In the genomic region with DNA sequence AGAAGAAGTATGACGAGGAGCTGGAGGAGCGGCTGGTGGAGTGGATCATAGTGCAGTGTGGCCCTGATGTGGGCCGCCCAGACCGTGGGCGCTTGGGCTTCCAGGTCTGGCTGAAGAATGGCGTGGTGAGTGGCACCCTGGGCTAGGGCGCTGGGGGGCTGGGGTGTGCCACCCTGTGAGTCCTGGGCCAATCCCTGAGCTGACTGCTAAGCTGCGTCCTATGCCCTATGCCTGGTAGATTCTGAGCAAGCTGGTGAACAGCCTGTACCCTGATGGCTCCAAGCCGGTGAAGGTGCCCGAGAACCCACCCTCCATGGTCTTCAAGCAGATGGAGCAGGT, we compare ENCODE assay signal across 14 cellular contexts. TPM values are rescaled to one million over a fixed set of nuclear protein-coding genes. Genes with fewer than 3 reads are reported as not detected.
DNase-seq lines count a peak whose midpoint lies in the region; ATAC-seq, FAIRE-seq and TF ChIP-seq lines count a peak whose summit lies in the region.
"Had no signal": no experiment of that assay in that cellular context is flagged by ENCODE, and none has a peak within 500 bp of the region (broad histone marks: within the 10 kb centered on the region; RNA-seq: fewer than 3 reads in every experiment).

No MANE protein-coding gene starts in this region.

- no peaks in the 10 kb centered on the region for H3K27me3 Mint-ChIP-seq in activated CD4-positive, alpha-beta T cell treated with anti-CD3 and anti-CD28 coated beads for 36 hours
- no peaks in the 10 kb centered on the region for H3K27me3 Mint-ChIP-seq in astrocyte (ENCODE audit: low read depth, unreplicated experiment)
- H3K27me3 Mint-ChIP-seq: activated CD4-positive, alpha-beta memory T cell treated with anti-CD3 and anti-CD28 coated beads, Interleukin-2, amount 10 ng/mL, durations not matched to agents 7 days and 5 days; T-cell had no signal

- H3K27ac Mint-ChIP-seq in activated CD4-positive, alpha-beta T cell treated with anti-CD3 and anti-CD28 coated beads for 36 hours = peak overlapping the region; percentile 8
- peak overlapping the region; percentile 99 for H3K27ac Mint-ChIP-seq in astrocyte (ENCODE audit: unreplicated experiment)
- H3K27ac Mint-ChIP-seq: activated CD4-positive, alpha-beta memory T cell treated with anti-CD3 and anti-CD28 coated beads, Interleukin-2, amount 10 ng/mL, durations not matched to agents 7 days and 5 days had no signal

- H3K4me3 Mint-ChIP-seq in activated CD4-positive, alpha-beta T cell treated with anti-CD3 and anti-CD28 coated beads for 36 hours = no peak overlapping the region
- H3K4me3 Mint-ChIP-seq in astrocyte (ENCODE audit: unreplicated experiment) = peak overlapping the region; percentile 97
- H3K4me3 Mint-ChIP-seq: activated CD4-positive, alpha-beta memory T cell treated with anti-CD3 and anti-CD28 coated beads, Interleukin-2, amount 10 ng/mL, durations not matched to agents 7 days and 5 days; T-cell had no signal

- H3K27me3 ChIP-seq in astrocyte (ENCODE audit: insufficient read depth, low read length) (no peaks in the 10 kb centered on the region), subcutaneous abdominal adipose tissue (ENCODE audit: control insufficient read depth in 5 of 5, insufficient read depth in 4 of 5, low read length in 5 of 5) (no peaks in the 10 kb centered on the region)

- H4K20me1 ChIP-seq in astrocyte (ENCODE audit: insufficient read depth, low read length) = peaks cover 63% of the 10 kb centered on the region

- POLR2A ChIA-PET in activated CD4-positive, alpha-beta T cell treated with anti-CD3 and anti-CD28 coated beads for 36 hours (lab: Charles Lee) = interaction anchor here (0.6 kb wide), 1 partner anchor 64 kb away, joined by 3 read pairs; no protein-coding TSS in a partner anchor

- CTCF ChIA-PET in activated CD4-positive, alpha-beta T cell treated with anti-CD3 and anti-CD28 coated beads for 36 hours (lab: Charles Lee) = interaction anchor here (0.9 kb wide), 1 partner anchor 12 kb away, joined by 3 read pairs; no protein-coding TSS in a partner anchor

- WGBS in mesodermal cell (ENCODE audit: insufficient coverage in 2 of 2), 2 experiments = 97 to 100% methylated on average over 9 to 10 of the region's 10 CpGs

- H3K4me3 ChIP-seq in astrocyte (ENCODE audit: insufficient read depth, low read depth, low read length) = peak overlapping the region; percentile 83
- peak overlapping the region; percentile 51 for H3K4me3 ChIP-seq in mesodermal cell (ENCODE audit: extremely low read depth, insufficient read depth, low read length, poor library complexity, severe bottlenecking)
- H3K4me3 ChIP-seq in subcutaneous abdominal adipose tissue (ENCODE audit: low read depth in 1 of 5, low read length in 5 of 5) = peak overlapping the region in 1 of 5 donors; percentile 71

- H3K79me2 ChIP-seq in astrocyte (ENCODE audit: insufficient read depth, low read length) = peaks cover 75% of the 10 kb centered on the region

- intact Hi-C loops in activated CD4-positive, alpha-beta T cell treated with anti-CD3 and anti-CD28 coated beads for 36 hours (cut with DNase I, micrococcal nuclease) = no loop called here

- peaks cover 14% of the 10 kb centered on the region for H3K36me3 Mint-ChIP-seq in activated CD4-positive, alpha-beta T cell treated with anti-CD3 and anti-CD28 coated beads for 36 hours (ENCODE audit: low read depth)
- peaks cover 34% of the 10 kb centered on the region for H3K36me3 Mint-ChIP-seq in astrocyte (ENCODE audit: low read depth, unreplicated experiment)

- H3K9me3 ChIP-seq in astrocyte (ENCODE audit: insufficient read depth, low read depth, low read length) (no peaks in the 10 kb centered on the region), mesodermal cell (ENCODE audit: control insufficient read depth, low read length) (no peaks in the 10 kb centered on the region), subcutaneous abdominal adipose tissue (ENCODE audit: control insufficient read depth in 5 of 5, low read length in 5 of 5) (no peaks in the 10 kb centered on the region)

- ATAC-seq in activated CD4-positive, alpha-beta T cell treated with anti-CD3 and anti-CD28 coated beads for 36 hours = no peak

- no peak overlapping the region for H3K27ac ChIP-seq in astrocyte (ENCODE audit: low read depth, low read length)
- no peak overlapping the region for H3K27ac ChIP-seq in mesodermal cell (ENCODE audit: low read depth, low read length, severe bottlenecking)
- peak overlapping the region; percentile 79 for H3K27ac ChIP-seq in subcutaneous abdominal adipose tissue (ENCODE audit: low read depth, low read length)

- H3K9ac ChIP-seq in astrocyte (ENCODE audit: low read length) = peak overlapping the region; percentile 91
- H3K9ac ChIP-seq in subcutaneous abdominal adipose tissue (ENCODE audit: low read length in 5 of 5) = peak overlapping the region in 1 of 5 donors; percentile 4

- TF ChIP-seq CTCF in astrocyte (IDR thresholded peaks at IDR 0.05; ENCODE audit: insufficient read depth, low read depth, low read length) = no peak

- H3K4me1 Mint-ChIP-seq in activated CD4-positive, alpha-beta T cell treated with anti-CD3 and anti-CD28 coated beads for 36 hours = no peaks in the 10 kb centered on the region
- H3K4me1 Mint-ChIP-seq in astrocyte (ENCODE audit: low read depth, unreplicated experiment) = peaks cover 52% of the 10 kb centered on the region
- H3K4me1 Mint-ChIP-seq: activated CD4-positive, alpha-beta memory T cell treated with anti-CD3 and anti-CD28 coated beads, Interleukin-2, amount 10 ng/mL, durations not matched to agents 7 days and 5 days had no signal

- H2AFZ ChIP-seq in astrocyte (ENCODE audit: low read depth, low read length) = no peak overlapping the region

- peak overlapping the region; percentile 98 for H3K4me2 ChIP-seq in astrocyte (ENCODE audit: low read length)

- DNase-seq in activated CD4-positive, alpha-beta T cell treated with anti-CD3 and anti-CD28 coated beads for 36 hours = no peak
- no peak for DNase-seq in activated CD4-positive, alpha-beta T cell treated with anti-CD3 and anti-CD28 coated beads for 1 hour
- DNase-seq in astrocyte (ENCODE audit: low read depth) (no peak), A172 (ENCODE audit: low spot score) (no peak)
- DNase-seq in activated effector memory CD4-positive, alpha-beta T cell treated with anti-CD3 and anti-CD28 coated beads, Interleukin-2, amount 50 U/mL, for 16 hours = no peak
- DNase-seq in stimulated activated CD4-positive, alpha-beta T cell treated with anti-CD3 and anti-CD28 coated beads, Interleukin-2, amount 100 ng/mL, for 24 hours = no peak
- DNase-seq: 8988T; activated CD4-positive, alpha-beta memory T cell treated with anti-CD3 and anti-CD28 coated beads, Interleukin-2, amount 10 ng/mL, durations not matched to agents 7 days and 5 days; MM.1S; T-cell; trophoblast cell had no signal

- no peaks in the 10 kb centered on the region for H3K9me3 Mint-ChIP-seq in activated CD4-positive, alpha-beta T cell treated with anti-CD3 and anti-CD28 coated beads for 36 hours (ENCODE audit: low read depth)
- H3K9me3 Mint-ChIP-seq in astrocyte (ENCODE audit: unreplicated experiment) = no peaks in the 10 kb centered on the region
- H3K9me3 Mint-ChIP-seq: activated CD4-positive, alpha-beta memory T cell treated with anti-CD3 and anti-CD28 coated beads, Interleukin-2, amount 10 ng/mL, durations not matched to agents 7 days and 5 days; T-cell had no signal

- H3K36me3 ChIP-seq in astrocyte (ENCODE audit: insufficient read depth, low read length) (peaks cover 31% of the 10 kb centered on the region), mesodermal cell (ENCODE audit: control insufficient read depth, insufficient read depth, low read length) (peaks cover 46% of the 10 kb centered on the region), subcutaneous abdominal adipose tissue (ENCODE audit: control insufficient read depth in 5 of 5, insufficient read depth in 5 of 5, low read length in 5 of 5) (peaks cover 0 to 36% (median 27%) of the 10 kb centered on the region in 5 donors)

- H3K4me1 ChIP-seq in astrocyte (ENCODE audit: insufficient read depth, low read length) (peaks cover 49% of the 10 kb centered on the region), mesodermal cell (ENCODE audit: control insufficient read depth, insufficient read depth, low read length, poor library complexity, severe bottlenecking) (peaks cover 58% of the 10 kb centered on the region), subcutaneous abdominal adipose tissue (ENCODE audit: control insufficient read depth in 5 of 5, insufficient read depth in 5 of 5, low read length in 5 of 5) (peaks cover 6 to 80% (median 78%) of the 10 kb centered on the region in 5 donors)

- FAIRE-seq in astrocyte (lab: Jason Lieb, UNC) = no peak
- FAIRE-seq: D721Med had no signal

RNA-seq across cellular contexts. Expression of a gene that starts 3.9 kb away (rescaled TPM):
- 1 to 10 TPM; 1.6 to 2.0 TPM for total RNA-seq in activated CD4-positive, alpha-beta T cell treated with anti-CD3 and anti-CD28 coated beads for 36 hours
- total RNA-seq in astrocyte = 3,676 and 4,004 TPM in 2 replicates
- 696 TPM for polyA plus RNA-seq in mesodermal cell (2013, experiment 1 of 2)
- polyA plus RNA-seq in mesodermal cell (2013, experiment 2 of 2) = 449 TPM
- 48.3 and 102 TPM in 2 replicates for total RNA-seq in A172 (2014; rRNA removed; shearing (Covaris generic))

RNA-seq across cellular contexts. Expression of a gene that starts 24.5 kb away (rescaled TPM):
- 10 to 100 TPM; 21.5 to 23.7 TPM for total RNA-seq in activated CD4-positive, alpha-beta T cell treated with anti-CD3 and anti-CD28 coated beads for 36 hours
- 54.8 and 55.8 TPM in 2 replicates for total RNA-seq in astrocyte
- 24.4 TPM for polyA plus RNA-seq in mesodermal cell (2013, experiment 1 of 2)
- 22.4 TPM for polyA plus RNA-seq in mesodermal cell (2013, experiment 2 of 2)
- 3.1 and 3.6 TPM in 2 replicates for total RNA-seq in A172 (2014; rRNA removed; shearing (Covaris generic))

RNA-seq across cellular contexts. Expression of a gene that starts 28.8 kb away (rescaled TPM):
- 10 to 100 TPM; 95.0 to 96.2 TPM for total RNA-seq in activated CD4-positive, alpha-beta T cell treated with anti-CD3 and anti-CD28 coated beads for 36 hours
- 43.6 and 53.3 TPM in 2 replicates for total RNA-seq in astrocyte
- polyA plus RNA-seq in mesodermal cell (2013, experiment 1 of 2) = 24.7 TPM
- 23.8 TPM for polyA plus RNA-seq in mesodermal cell (2013, experiment 2 of 2)
- total RNA-seq in A172 (2014; rRNA removed; shearing (Covaris generic)) = 21.3 and 24.1 TPM in 2 replicates

RNA-seq across cellular contexts. Expression of a gene that starts 29.4 kb away (rescaled TPM):
- total RNA-seq in activated CD4-positive, alpha-beta T cell treated with anti-CD3 and anti-CD28 coated beads for 36 hours = 10 to 100 TPM; 19.3 to 24.6 TPM
- 20.7 and 23.6 TPM in 2 replicates for total RNA-seq in astrocyte
- 34.0 TPM for polyA plus RNA-seq in mesodermal cell (2013, experiment 1 of 2)
- polyA plus RNA-seq in mesodermal cell (2013, experiment 2 of 2) = 31.0 TPM
- total RNA-seq in A172 (2014; rRNA removed; shearing (Covaris generic)) = 5.1 and 10.4 TPM in 2 replicates

RNA-seq across cellular contexts. Expression of a gene that starts 59.0 kb away (rescaled TPM):
- total RNA-seq in activated CD4-positive, alpha-beta T cell treated with anti-CD3 and anti-CD28 coated beads for 36 hours = 10 to 100 TPM; 44.8 to 57.5 TPM
- 139 and 142 TPM in 2 replicates for total RNA-seq in astrocyte
- polyA plus RNA-seq in mesodermal cell (2013, experiment 1 of 2) = 65.6 TPM
- 65.0 TPM for polyA plus RNA-seq in mesodermal cell (2013, experiment 2 of 2)
- total RNA-seq in A172 (2014; rRNA removed; shearing (Covaris generic)) = 84.3 and 91.6 TPM in 2 replicates

Comparison
In these comparisons a context has a peak if more than half of its experiments do, and no peak if none do; other contexts are left out.
1. RNA of a gene that starts 3.9 kb away (total RNA-seq): 3,676 to 4,004 TPM in astrocyte; 48.3 to 102 TPM in A172 and 1.6 to 2.0 TPM in activated CD4-positive, alpha-beta T cell treated with anti-CD3 and anti-CD28 coated beads for 36 hours; every median in the first group is over 10 times any median in the second.